1 cellular context compared by ENCODE assay signal in genomic region chr2:96264086-96264485, GRCh38.
A peak's percentile ranks its signal among the peaks of the same experiment; 100 is the strongest.
TF ChIP-seq lines count a peak whose summit lies in the region.

No MANE protein-coding gene starts in this region.

TF ChIP-seq in HepG2, 621 proteins besides CTCF, POLR2A, EP300 and RAD21:
- TF ChIP-seq ZNF431 (CRISPR knock-in tag; IDR thresholded peaks at IDR 0.05; ENCODE audit: borderline replicate concordance, low read depth): no peak
- no peak for TF ChIP-seq LCORL (IDR thresholded peaks at IDR 0.05)
- TF ChIP-seq LCORL (CRISPR knock-in tag; IDR thresholded peaks at IDR 0.05): 0 out of 2 replicates have a peak, but pooled peaks have one; percentile 8
- no peak for TF ChIP-seq GABPA (IDR thresholded peaks at IDR 0.05; ENCODE audit: low read depth, low read length)
- TF ChIP-seq GABPA (CRISPR knock-in tag; IDR thresholded peaks at IDR 0.05; ENCODE audit: low read depth): peak; percentile 50; the same call in 1 of the 2 replicates
- peak; percentile 42; the same call in 1 of the 2 replicates for TF ChIP-seq ZBTB38 (CRISPR knock-in tag; IDR thresholded peaks at IDR 0.05)
- no peak for TF ChIP-seq RFXANK (CRISPR knock-in tag; IDR thresholded peaks at IDR 0.05)
- no peak for TF ChIP-seq MEF2D (CRISPR knock-in tag; IDR thresholded peaks at IDR 0.05)
- no peak for TF ChIP-seq ETV6 (CRISPR knock-in tag; conservative IDR thresholded peaks at IDR 0.05)
- no peak for TF ChIP-seq PHB2 (IDR thresholded peaks at IDR 0.05; ENCODE audit: partially characterized antibody)
- no peak for TF ChIP-seq ZUFSP (CRISPR knock-in tag; IDR thresholded peaks at IDR 0.05; ENCODE audit: borderline replicate concordance)
- no peak for TF ChIP-seq MED8 (CRISPR knock-in tag; IDR thresholded peaks at IDR 0.05; ENCODE audit: insufficient replicate concordance)
- no peak for TF ChIP-seq ZBTB40 (IDR thresholded peaks at IDR 0.05)
- no peak for TF ChIP-seq ZBTB40 (CRISPR knock-in tag; IDR thresholded peaks at IDR 0.05)
- no peak for TF ChIP-seq RXRA (CRISPR knock-in tag; IDR thresholded peaks at IDR 0.05)
- TF ChIP-seq ZNF839 (CRISPR knock-in tag; IDR thresholded peaks at IDR 0.05; ENCODE audit: borderline replicate concordance): no peak
- TF ChIP-seq JARID2 (CRISPR knock-in tag; IDR thresholded peaks at IDR 0.05; ENCODE audit: insufficient replicate concordance): no peak
- no peak for TF ChIP-seq NR1H2 (CRISPR knock-in tag; IDR thresholded peaks at IDR 0.05; ENCODE audit: borderline replicate concordance, low read depth)
- TF ChIP-seq ZNF639 (CRISPR knock-in tag; conservative IDR thresholded peaks at IDR 0.05): no peak
- no peak for TF ChIP-seq ZNF670 (CRISPR knock-in tag; IDR thresholded peaks at IDR 0.05; ENCODE audit: borderline replicate concordance)
- no peak for TF ChIP-seq PRMT3 (CRISPR knock-in tag; IDR thresholded peaks at IDR 0.05; ENCODE audit: borderline replicate concordance, low read depth)
- TF ChIP-seq FOXP1 (IDR thresholded peaks at IDR 0.05): no peak
- TF ChIP-seq FOXP1 (CRISPR knock-in tag; IDR thresholded peaks at IDR 0.05): no peak
- no peak for TF ChIP-seq CSRNP1 (CRISPR knock-in tag; IDR thresholded peaks at IDR 0.05)
- TF ChIP-seq ZNF687 (CRISPR knock-in tag; IDR thresholded peaks at IDR 0.05): no peak
- no peak for TF ChIP-seq ZSCAN9 (CRISPR knock-in tag; IDR thresholded peaks at IDR 0.05; ENCODE audit: borderline replicate concordance)
- no peak for TF ChIP-seq HNF1B (CRISPR knock-in tag; IDR thresholded peaks at IDR 0.05)
- TF ChIP-seq ZNF274 (CRISPR knock-in tag; IDR thresholded peaks at IDR 0.05): no peak
- no peak for TF ChIP-seq DMTF1 (CRISPR knock-in tag; IDR thresholded peaks at IDR 0.05)
- TF ChIP-seq ZNF414 (CRISPR knock-in tag; IDR thresholded peaks at IDR 0.05): no peak
- TF ChIP-seq PCBP2 (optimal IDR thresholded peaks at IDR 0.05; ENCODE audit: low read depth, low read length, poor library complexity, severe bottlenecking): no peak
